ENCODE assay signal across 15 cellular contexts in genomic region chr4:170827562-170828260, GRCh38.
DNase-seq lines count a peak whose midpoint lies in the region; ATAC-seq, FAIRE-seq and TF ChIP-seq lines count a peak whose summit lies in the region.
"Had no signal": no experiment of that assay in that cellular context is flagged by ENCODE, and none has a peak within 500 bp of the region (broad histone marks: within the 10 kb centered on the region; RNA-seq: fewer than 3 reads in every experiment).

No MANE protein-coding gene starts in this region.

- POLR2A ChIA-PET in PC-3 (lab: Charles Lee; ENCODE audit: unreplicated experiment) = no interaction called here
- POLR2A ChIA-PET in Caco-2 (lab: Charles Lee) = no interaction called here

- H3K9ac ChIP-seq in PC-3 (ENCODE audit: low read length) (no peak overlapping the region), keratinocyte (ENCODE audit: control insufficient read depth, extremely low read depth, insufficient read depth, low read length) (no peak overlapping the region)
- H3K9ac ChIP-seq: KMS-11 had no signal

- no peaks in the 10 kb centered on the region for H3F3A ChIP-seq in PC-3 (ENCODE audit: low read length, unreplicated experiment)

- H3K36me3 Mint-ChIP-seq in Calu3 (ENCODE audit: insufficient read depth, unreplicated experiment) (no peaks in the 10 kb centered on the region), Caco-2 (ENCODE audit: insufficient read depth, unreplicated experiment) (no peaks in the 10 kb centered on the region)
- H3K36me3 Mint-ChIP-seq: CD8-positive, alpha-beta T cell had no signal

- peak overlapping the region; percentile 73 for H3K27ac Mint-ChIP-seq in Calu3 (ENCODE audit: unreplicated experiment)
- H3K27ac Mint-ChIP-seq in Caco-2 (ENCODE audit: unreplicated experiment) = no peak overlapping the region
- H3K27ac Mint-ChIP-seq: CD8-positive, alpha-beta T cell had no signal

- H3K36me3 ChIP-seq in PC-3 (ENCODE audit: low read depth, low read length) = no peaks in the 10 kb centered on the region
- H3K36me3 ChIP-seq in bronchial epithelial cell (ENCODE audit: control insufficient read depth, insufficient read depth, low read length) = no peaks in the 10 kb centered on the region
- H3K36me3 ChIP-seq in keratinocyte (ENCODE audit: control insufficient read depth in 2 of 2, extremely low read depth in 1 of 2, insufficient read depth in 2 of 2, low read length in 2 of 2) = no peaks in the 10 kb centered on the region
- H3K36me3 ChIP-seq in Caco-2 (ENCODE audit: control insufficient read depth, insufficient read depth, low read length) = no peaks in the 10 kb centered on the region
- H3K36me3 ChIP-seq in small intestine (ENCODE audit: control insufficient read depth in 2 of 2, insufficient read depth in 2 of 2, low read length in 2 of 2) = no peaks in the 10 kb centered on the region
- no peaks in the 10 kb centered on the region for H3K36me3 ChIP-seq in tibial artery

- H3K9me3 Mint-ChIP-seq in Calu3 (ENCODE audit: low read depth, unreplicated experiment) = peaks cover 3% of the 10 kb centered on the region
- H3K9me3 Mint-ChIP-seq in Caco-2 (ENCODE audit: unreplicated experiment) = no peaks in the 10 kb centered on the region

- H3K4me1 ChIP-seq in PC-3 (ENCODE audit: insufficient read depth, low read length) = no peaks in the 10 kb centered on the region; the same call in 1 of the 2 replicates
- no peaks in the 10 kb centered on the region for H3K4me1 ChIP-seq in keratinocyte (ENCODE audit: control insufficient read depth, extremely low read depth, insufficient read depth, low read length)
- no peaks in the 10 kb centered on the region for H3K4me1 ChIP-seq in Caco-2
- no peaks in the 10 kb centered on the region for H3K4me1 ChIP-seq in small intestine (ENCODE audit: control insufficient read depth in 2 of 2, insufficient read depth in 1 of 2, low read depth in 1 of 2, low read length in 1 of 2)
- H3K4me1 ChIP-seq in tibial artery = no peaks in the 10 kb centered on the region

- FAIRE-seq in bronchial epithelial cell (lab: Jason Lieb, UNC) (no peak), keratinocyte (lab: Jason Lieb, UNC) (no peak), small intestine (lab: Jason Lieb, UNC) (no peak)

- H3K27me3 ChIP-seq in PC-3 (ENCODE audit: low read length) (no peaks in the 10 kb centered on the region), bronchial epithelial cell (ENCODE audit: control insufficient read depth, insufficient read depth, low read length) (no peaks in the 10 kb centered on the region), keratinocyte (ENCODE audit: control insufficient read depth, extremely low read depth, insufficient read depth, low read length) (no peaks in the 10 kb centered on the region), Caco-2 (replicated peaks; ENCODE audit: control insufficient read depth, insufficient read depth, low read length) (no peaks in the 10 kb centered on the region), small intestine (ENCODE audit: control insufficient read depth in 2 of 2, insufficient read depth in 2 of 2, low read length in 2 of 2) (no peaks in the 10 kb centered on the region), tibial artery (no peaks in the 10 kb centered on the region)

- CTCF ChIA-PET in Calu3 (lab: Charles Lee) (no interaction called here), PC-3 (lab: Charles Lee) (no interaction called here), Caco-2 (lab: Charles Lee) (no interaction called here)

- H3K4me1 Mint-ChIP-seq in Calu3 (ENCODE audit: low read depth, unreplicated experiment) = peaks cover 10% of the 10 kb centered on the region
- H3K4me1 Mint-ChIP-seq in Caco-2 (ENCODE audit: low read depth, unreplicated experiment) = no peaks in the 10 kb centered on the region

- no peak overlapping the region for H2AFZ ChIP-seq in PC-3 (ENCODE audit: low read length)
- no peak overlapping the region for H2AFZ ChIP-seq in keratinocyte (ENCODE audit: control insufficient read depth, low read length)

- H3K27me3 Mint-ChIP-seq in Calu3 (ENCODE audit: unreplicated experiment) (no peaks in the 10 kb centered on the region), Caco-2 (ENCODE audit: insufficient read depth, unreplicated experiment) (no peaks in the 10 kb centered on the region)

- no peak overlapping the region for H3K4me3 ChIP-seq in PC-3 (ENCODE audit: low read length)
- no peak overlapping the region for H3K4me3 ChIP-seq in bronchial epithelial cell (ENCODE audit: low read depth, low read length)
- H3K4me3 ChIP-seq in keratinocyte (ENCODE audit: control insufficient read depth in 2 of 3, extremely low read depth in 1 of 3, insufficient read depth in 2 of 3, low read depth in 1 of 3, low read length in 3 of 3) = no peak overlapping the region
- no peak overlapping the region for H3K4me3 ChIP-seq in Caco-2 (ENCODE audit: low read depth, low read length)
- no peak overlapping the region for H3K4me3 ChIP-seq in small intestine (ENCODE audit: low read depth in 1 of 2, low read length in 2 of 2)
- no peak overlapping the region for H3K4me3 ChIP-seq in tibial artery

- peak overlapping the region; percentile 20; the same call in 1 of the 2 replicates for H3K4me2 ChIP-seq in PC-3 (ENCODE audit: low read length)
- no peak overlapping the region for H3K4me2 ChIP-seq in keratinocyte (ENCODE audit: control insufficient read depth, extremely low read depth, insufficient read depth, low read depth, low read length)
- H3K4me2 ChIP-seq: KMS-11 had no signal

- dilution Hi-C loops in keratinocyte (cut with MboI; ENCODE audit: extremely low pct_ligation_motif_present, low sequenced_read_pairs) = no loop called here

- BruUV-seq in Calu3 (replicated peaks; lab: Mats Ljungman, UMichigan) (no TSS peak), PC-3 (replicated peaks; lab: Mats Ljungman, UMichigan) (no TSS peak), Caco-2 (replicated peaks; lab: Mats Ljungman, UMichigan) (no TSS peak)

- no peak for DNase-seq in Calu3
- peak; percentile 26 for DNase-seq in PC-3
- DNase-seq in bronchial epithelial cell (ENCODE audit: low read depth) = peak; percentile 32
- DNase-seq in keratinocyte (ENCODE audit: low read depth, low spot score) = peak; percentile 4
- no peak for DNase-seq in Caco-2
- DNase-seq in T-helper 1 cell = no peak
- no peak for DNase-seq in small intestine
- no peak for DNase-seq in tibial artery
- DNase-seq: CD8-positive, alpha-beta T cell; NCI-H1417 treated with DMSO at 0.1 percent for 48 hours; NCI-H187 treated with DMSO at 0.1 percent for 48 hours; NCI-H226; NCI-H524 treated with DMSO at 0.1 percent for 48 hours; Right ventricle myocardium superior had no signal

- 71 to 80% (median 75%) methylated on average over 3 of the region's 3 CpGs for WGBS in small intestine, 3 donors

- TF ChIP-seq CTCF in Calu3 (IDR thresholded peaks at IDR 0.05; ENCODE audit: unreplicated experiment) = no peak
- TF ChIP-seq CTCF in PC-3 (conservative IDR thresholded peaks at IDR 0.05; ENCODE audit: low read depth, low read length) = no peak
- no peak for TF ChIP-seq CTCF in bronchial epithelial cell (IDR thresholded peaks at IDR 0.05; ENCODE audit: insufficient read depth, low read length, severe bottlenecking)
- no peak for TF ChIP-seq CTCF in keratinocyte (optimal IDR thresholded peaks at IDR 0.05 in 1 of 3, IDR thresholded peaks at IDR 0.05 in 1 of 3, conservative IDR thresholded peaks at IDR 0.05 in 1 of 3; ENCODE audit: extremely low read depth in 1 of 3, insufficient read depth in 2 of 3, low read length in 3 of 3)
- TF ChIP-seq CTCF in Caco-2 (IDR thresholded peaks at IDR 0.05; ENCODE audit: insufficient read depth in 1 of 2, low read depth in 1 of 2, low read length in 1 of 2, severe bottlenecking in 1 of 2, unreplicated experiment in 1 of 2) = no peak
- TF ChIP-seq CTCF in tibial artery (IDR thresholded peaks at IDR 0.05) = no peak

- H3K27ac ChIP-seq in PC-3 (ENCODE audit: low read length) (no peak overlapping the region), keratinocyte (ENCODE audit: control insufficient read depth, insufficient read depth, low read length) (no peak overlapping the region), small intestine (ENCODE audit: low read depth in 1 of 2, low read length in 1 of 2) (no peak overlapping the region), tibial artery (no peak overlapping the region)
- H3K27ac ChIP-seq: KMS-11 had no signal

- H4K20me1 ChIP-seq in PC-3 (ENCODE audit: low read length) (no peaks in the 10 kb centered on the region), keratinocyte (ENCODE audit: control insufficient read depth, extremely low read depth, insufficient read depth, low read length) (no peaks in the 10 kb centered on the region)

- intact Hi-C loops in Calu3 (cut with micrococcal nuclease; ENCODE audit: unreplicated experiment) (no loop called here), PC-3 (cut with micrococcal nuclease) (no loop called here), Caco-2 (cut with micrococcal nuclease; ENCODE audit: unreplicated experiment) (no loop called here), tibial artery (cut with DNase I; ENCODE audit: low total_unique reads) (no loop called here)

- ATAC-seq in PC-3 = no peak
- ATAC-seq: CD8-positive, alpha-beta T cell had no signal

- H3K9me1 ChIP-seq in keratinocyte (ENCODE audit: control insufficient read depth, extremely low read depth, insufficient read depth, low read length) = no peaks in the 10 kb centered on the region

- no peak overlapping the region for H3K4me3 Mint-ChIP-seq in Calu3 (ENCODE audit: low read depth, unreplicated experiment)
- no peak overlapping the region for H3K4me3 Mint-ChIP-seq in Caco-2 (ENCODE audit: unreplicated experiment)
- H3K4me3 Mint-ChIP-seq: CD8-positive, alpha-beta T cell had no signal

- H3K9me2 ChIP-seq in PC-3 (replicated peaks; ENCODE audit: low read length) = no peaks in the 10 kb centered on the region

- H3K9me3 ChIP-seq in PC-3 (ENCODE audit: low read length) (no peaks in the 10 kb centered on the region), keratinocyte (ENCODE audit: control insufficient read depth, low read depth, low read length) (no peaks in the 10 kb centered on the region), Caco-2 (no peaks in the 10 kb centered on the region), small intestine (ENCODE audit: control insufficient read depth, low read depth) (no peaks in the 10 kb centered on the region), tibial artery (no peaks in the 10 kb centered on the region)

- H3K79me2 ChIP-seq in PC-3 (ENCODE audit: low read length) (no peaks in the 10 kb centered on the region), keratinocyte (ENCODE audit: control insufficient read depth, insufficient read depth, low read length) (no peaks in the 10 kb centered on the region)

Comparison
In these comparisons a context has a peak if more than half of its experiments do, and no peak if none do; other contexts are left out.
1. DNase-seq: peak in PC-3 (single experiment), bronchial epithelial cell (single experiment) and keratinocyte (single experiment); none in Calu3 (single experiment), Caco-2 (0 of 2), T-helper 1 cell (0 of 5), small intestine (single experiment) and tibial artery (0 of 2).